In genomic region chr4:153612878-153613277, GRCh38 we compare ENCODE assay signal across 16 cellular contexts.
DNase-seq lines count a peak whose midpoint lies in the region; ATAC-seq, FAIRE-seq and TF ChIP-seq lines count a peak whose summit lies in the region.
"Had no signal": no experiment of that assay in that cellular context is flagged by ENCODE, and none has a peak within 500 bp of the region (broad histone marks: within the 10 kb centered on the region; RNA-seq: fewer than 3 reads in every experiment).

No MANE protein-coding gene starts in this region.

- H2BK12ac ChIP-seq in trophoblast cell (ENCODE audit: low read length) = no peak overlapping the region

- no peak overlapping the region for H3K23ac ChIP-seq in trophoblast cell (ENCODE audit: low read length)

- no peaks in the 10 kb centered on the region for H3K79me1 ChIP-seq in trophoblast cell (ENCODE audit: low read length)

- H3K14ac ChIP-seq in trophoblast cell (ENCODE audit: low read length) = no peak overlapping the region

- ATAC-seq in activated naive CD4-positive, alpha-beta T cell treated with anti-CD3 and anti-CD28 coated beads, Interleukin-2, amount 50 U/mL, for 72 hours = no peak
- ATAC-seq in naive thymus-derived CD8-positive, alpha-beta T cell = no peak
- no peak for ATAC-seq in HG03159 (IDR thresholded peaks at IDR 0.05; ENCODE audit: unreplicated experiment)
- ATAC-seq: GM23338 had no signal

- no peak overlapping the region for H3K18ac ChIP-seq in trophoblast cell (ENCODE audit: low read length)

- H3K4me3 Mint-ChIP-seq in activated naive CD4-positive, alpha-beta T cell treated with anti-CD3 and anti-CD28 coated beads, Interleukin-2, amount 50 U/mL, for 24 hours = no peak overlapping the region
- no peak overlapping the region for H3K4me3 Mint-ChIP-seq in naive thymus-derived CD8-positive, alpha-beta T cell
- H3K4me3 Mint-ChIP-seq: GM23338 had no signal

- DNase-seq in activated naive CD4-positive, alpha-beta T cell treated with anti-CD3 and anti-CD28 coated beads, Interleukin-2, amount 50 U/mL, for 72 hours (ENCODE audit: low spot score in 2 of 2) = no peak
- DNase-seq in GM12891 (ENCODE audit: insufficient read length, low spot score) (no peak), trophoblast cell (no peak), NOMO-1 (lab: John Stamatoyannopoulos, UW; ENCODE audit: unreplicated experiment in 2 of 2) (no peak)
- no peak for DNase-seq in naive thymus-derived CD8-positive, alpha-beta T cell
- DNase-seq: BE2C, Calu3, DMS 273 treated with DMSO at 0.1 percent for 48 hours, H7, IMR-90 had no signal

- no peak overlapping the region for H3K9ac ChIP-seq in trophoblast cell (ENCODE audit: low read length)

- H3K9me3 ChIP-seq in trophoblast cell (ENCODE audit: insufficient read depth, low read depth, low read length) = peaks cover 2% of the 10 kb centered on the region
- H3K9me3 ChIP-seq: BE2C had no signal

- H2BK120ac ChIP-seq in trophoblast cell (ENCODE audit: insufficient read depth, low read length, poor library complexity) = no peak overlapping the region

- peak; percentile 38 for FAIRE-seq in GM12891 (lab: Jason Lieb, UNC)
- FAIRE-seq in islet of Langerhans (lab: Jason Lieb, UNC) = peak; percentile 62
- FAIRE-seq: A204.1 had no signal

- no peaks in the 10 kb centered on the region for H3K4me1 ChIP-seq in trophoblast cell (ENCODE audit: control insufficient read depth in 1 of 2, insufficient read depth in 2 of 2, low read length in 2 of 2)
- H3K4me1 ChIP-seq: BE2C had no signal

- H3K4me2 ChIP-seq in trophoblast cell (ENCODE audit: low read length) = no peak overlapping the region
- H3K4me2 ChIP-seq: GM23338 had no signal

- peaks cover 69% of the 10 kb centered on the region for H3K4me1 Mint-ChIP-seq in activated naive CD4-positive, alpha-beta T cell treated with anti-CD3 and anti-CD28 coated beads, Interleukin-2, amount 50 U/mL, for 24 hours
- H3K4me1 Mint-ChIP-seq in naive thymus-derived CD8-positive, alpha-beta T cell = peaks cover 25 to 50% (median 36%) of the 10 kb centered on the region in 4 donors

- H4K91ac ChIP-seq in trophoblast cell (ENCODE audit: low read depth, low read length) = no peak overlapping the region

- H4K8ac ChIP-seq in trophoblast cell (ENCODE audit: low read depth, low read length) = no peak overlapping the region

- no peaks in the 10 kb centered on the region for H3K27me3 ChIP-seq in trophoblast cell (ENCODE audit: insufficient read depth, low read length)
- H3K27me3 ChIP-seq: BE2C had no signal

- H3K4ac ChIP-seq in trophoblast cell (ENCODE audit: low read depth, low read length) = no peak overlapping the region

- POLR2A ChIA-PET in naive thymus-derived CD8-positive, alpha-beta T cell (lab: Charles Lee) = no interaction called here

- H3K27ac Mint-ChIP-seq in activated naive CD4-positive, alpha-beta T cell treated with anti-CD3 and anti-CD28 coated beads, Interleukin-2, amount 50 U/mL, for 24 hours = peak overlapping the region; percentile 78
- no peak overlapping the region for H3K27ac Mint-ChIP-seq in activated naive CD4-positive, alpha-beta T cell treated with anti-CD3 and anti-CD28 coated beads, Interleukin-2, amount 50 U/mL, for 72 hours
- peak overlapping the region in 6 of 10 donors; percentile 5 to 65 (median 35) for H3K27ac Mint-ChIP-seq in naive thymus-derived CD8-positive, alpha-beta T cell
- H3K27ac Mint-ChIP-seq: GM23338 had no signal

- TF ChIP-seq POLR2A in GM12891 (IDR thresholded peaks at IDR 0.05; ENCODE audit: low read depth, low read length) = no peak

- no peaks in the 10 kb centered on the region for H3K79me2 ChIP-seq in trophoblast cell (ENCODE audit: control insufficient read depth, insufficient read depth, low read length, poor library complexity)

- peaks cover 2 to 3% of the 10 kb centered on the region in 2 experiments for H3K36me3 ChIP-seq in trophoblast cell (ENCODE audit: control insufficient read depth in 1 of 2, insufficient read depth in 2 of 2, low read length in 2 of 2)
- H3K36me3 ChIP-seq: BE2C had no signal

- H2AFZ ChIP-seq in trophoblast cell (ENCODE audit: insufficient read depth, low read length, poor library complexity) = no peak overlapping the region
- H2AFZ ChIP-seq: GM23338 had no signal

- H2BK5ac ChIP-seq in trophoblast cell (ENCODE audit: low read depth, low read length, poor library complexity) = no peak overlapping the region

- no peak overlapping the region for H3K27ac ChIP-seq in trophoblast cell (ENCODE audit: low read depth, low read length)
- H3K27ac ChIP-seq: C4-2B had no signal

- H4K12ac ChIP-seq in trophoblast cell (ENCODE audit: low read depth, low read length) = no peak overlapping the region

- H3K36me3 Mint-ChIP-seq in activated naive CD4-positive, alpha-beta T cell treated with anti-CD3 and anti-CD28 coated beads, Interleukin-2, amount 50 U/mL, for 24 hours = peaks cover 49% of the 10 kb centered on the region
- H3K36me3 Mint-ChIP-seq in activated naive CD4-positive, alpha-beta T cell treated with anti-CD3 and anti-CD28 coated beads, Interleukin-2, amount 50 U/mL, for 72 hours = peaks cover 27 to 72% of the 10 kb centered on the region in 2 donors
- H3K36me3 Mint-ChIP-seq in naive thymus-derived CD8-positive, alpha-beta T cell = peaks cover 23 to 92% (median 38%) of the 10 kb centered on the region in 3 donors

- H2AK5ac ChIP-seq in trophoblast cell (ENCODE audit: low read length) = no peak overlapping the region

- no peak overlapping the region for H3K4me3 ChIP-seq in trophoblast cell (ENCODE audit: low read depth, low read length)
- H3K4me3 ChIP-seq: GM23338 had no signal

- no peaks in the 10 kb centered on the region for H3K27me3 Mint-ChIP-seq in activated naive CD4-positive, alpha-beta T cell treated with anti-CD3 and anti-CD28 coated beads, Interleukin-2, amount 50 U/mL, for 24 hours
- H3K27me3 Mint-ChIP-seq in naive thymus-derived CD8-positive, alpha-beta T cell = no peaks in the 10 kb centered on the region

- no peaks in the 10 kb centered on the region for H3K9me3 Mint-ChIP-seq in activated naive CD4-positive, alpha-beta T cell treated with anti-CD3 and anti-CD28 coated beads, Interleukin-2, amount 50 U/mL, for 24 hours
- peaks cover 0 to 5% of the 10 kb centered on the region in 2 donors for H3K9me3 Mint-ChIP-seq in activated naive CD4-positive, alpha-beta T cell treated with anti-CD3 and anti-CD28 coated beads, Interleukin-2, amount 50 U/mL, for 72 hours
- H3K9me3 Mint-ChIP-seq in naive thymus-derived CD8-positive, alpha-beta T cell = no peaks in the 10 kb centered on the region
- H3K9me3 Mint-ChIP-seq: GM23338 had no signal

- no CpG with 5 or more reads among the region's 2 CpGs for WGBS in trophoblast cell (ENCODE audit: extremely low coverage, insufficient coverage, insufficient read length)

TF ChIP-seq in GM12891, 5 proteins besides CTCF, POLR2A, EP300 and RAD21:
- TF ChIP-seq PAX5 (IDR thresholded peaks at IDR 0.05; ENCODE audit: insufficient read depth, low read length, severe bottlenecking) = no peak
- no peak for TF ChIP-seq POLR2AphosphoS5 (IDR thresholded peaks at IDR 0.05; ENCODE audit: low read depth, low read length)
- no peak for TF ChIP-seq TAF1 (IDR thresholded peaks at IDR 0.05; ENCODE audit: low read depth, low read length)
- TF ChIP-seq POU2F2 (IDR thresholded peaks at IDR 0.05; ENCODE audit: low read depth, low read length) = no peak
- no peak for TF ChIP-seq SPI1 (IDR thresholded peaks at IDR 0.05; ENCODE audit: low read depth, low read length)
TF ChIP-seq in GM12891: peak in this region for 0.

Comparison
In these comparisons a context has a peak if more than half of its experiments do, and no peak if none do; other contexts are left out.
1. H3K27ac Mint-ChIP-seq: peak in activated naive CD4-positive, alpha-beta T cell treated with anti-CD3 and anti-CD28 coated beads, Interleukin-2, amount 50 U/mL, for 24 hours (single experiment) and naive thymus-derived CD8-positive, alpha-beta T cell (6 of 10); none in activated naive CD4-positive, alpha-beta T cell treated with anti-CD3 and anti-CD28 coated beads, Interleukin-2, amount 50 U/mL, for 72 hours (0 of 2).